9 cellular contexts compared by ENCODE assay signal in genomic region chr2:207423886-207424285, GRCh38.
DNase-seq lines count a peak whose midpoint lies in the region; ATAC-seq and TF ChIP-seq lines count a peak whose summit lies in the region.
"Had no signal": no experiment of that assay in that cellular context is flagged by ENCODE, and none has a peak within 500 bp of the region (broad histone marks: within the 10 kb centered on the region; RNA-seq: fewer than 3 reads in every experiment).

No MANE protein-coding gene starts in this region.

- H3K9me3 Mint-ChIP-seq in activated naive CD8-positive, alpha-beta T cell treated with anti-CD3 and anti-CD28 coated beads, Interleukin-2, amount 10 ng/mL, durations not matched to agents 7 days and 5 days, result peaks cover 12% of the 10 kb centered on the region

- intact Hi-C loops in uterus (cut with DNase I; ENCODE audit: low total_unique reads), result no loop called here

- H3K4me1 Mint-ChIP-seq in activated naive CD8-positive, alpha-beta T cell treated with anti-CD3 and anti-CD28 coated beads, Interleukin-2, amount 10 ng/mL, durations not matched to agents 7 days and 5 days, result peaks cover 10% of the 10 kb centered on the region

- peak; percentile 53 for DNase-seq in GM13976 (ENCODE audit: low spot score)
- DNase-seq in Kasumi-1 (lab: John Stamatoyannopoulos, UW), result peak; percentile 70 to 74
- DNase-seq in activated naive CD8-positive, alpha-beta T cell treated with anti-CD3 and anti-CD28 coated beads, Interleukin-2, amount 10 ng/mL, durations not matched to agents 7 days and 5 days, result peak; percentile 57
- DNase-seq in stimulated activated CD8-positive, alpha-beta memory T cell treated with anti-CD3 and anti-CD28 coated beads, Interleukin-4, amount 100 ng/mL, for 24 hours (ENCODE audit: low read depth), result peak; percentile 20
- no peak for DNase-seq in uterus
- DNase-seq in NCI-H446 treated with DMSO at 0.1 percent for 48 hours (lab: John Stamatoyannopoulos, UW), result no peak
- DNase-seq in NCI-H2107 treated with DMSO at 0.1 percent for 48 hours (lab: John Stamatoyannopoulos, UW; ENCODE audit: unreplicated experiment), result no peak

- ATAC-seq in GM21737 (IDR thresholded peaks at IDR 0.05; ENCODE audit: unreplicated experiment), result peak; percentile 88
- peak; percentile 92 for ATAC-seq in activated naive CD8-positive, alpha-beta T cell treated with anti-CD3 and anti-CD28 coated beads, Interleukin-2, amount 10 ng/mL, durations not matched to agents 7 days and 5 days (ENCODE audit: low read depth)
- ATAC-seq: Panc1 had no signal

- H3K4me3 ChIP-seq in uterus, result no peak overlapping the region

- TF ChIP-seq CTCF in GM13976 (IDR thresholded peaks at IDR 0.05; ENCODE audit: borderline replicate concordance, control extremely low read depth, extremely low read depth, insufficient read depth, missing control alignments), result no peak
- TF ChIP-seq CTCF in uterus (IDR thresholded peaks at IDR 0.05), result no peak

- H3K36me3 Mint-ChIP-seq in activated naive CD8-positive, alpha-beta T cell treated with anti-CD3 and anti-CD28 coated beads, Interleukin-2, amount 10 ng/mL, durations not matched to agents 7 days and 5 days, result peaks cover 5% of the 10 kb centered on the region

- H3K4me1 ChIP-seq in uterus, result no peaks in the 10 kb centered on the region

- no peaks in the 10 kb centered on the region for H3K36me3 ChIP-seq in uterus

- no peak overlapping the region for H3K27ac ChIP-seq in uterus

- no peak overlapping the region for H3K27ac Mint-ChIP-seq in activated naive CD8-positive, alpha-beta T cell treated with anti-CD3 and anti-CD28 coated beads, Interleukin-2, amount 10 ng/mL, durations not matched to agents 7 days and 5 days

- H3K9me3 ChIP-seq in uterus, result no peaks in the 10 kb centered on the region

- no peak for TF ChIP-seq POLR2A in uterus (IDR thresholded peaks at IDR 0.05)

- in situ Hi-C loops in GM13976 (cut with MboI; ENCODE audit: low sequenced_read_pairs, unreplicated experiment), result no loop called here

- POLR2A ChIA-PET in activated naive CD8-positive, alpha-beta T cell treated with anti-CD3 and anti-CD28 coated beads, Interleukin-2, amount 10 ng/mL, durations not matched to agents 7 days and 5 days (lab: Charles Lee), result interaction anchor here (0.9 to 1.2 kb wide), 2 partner anchors 9 to 258 kb away, joined by 3 read pairs; partner anchors contain the start of gene KLF7

- H3K27me3 Mint-ChIP-seq in activated naive CD8-positive, alpha-beta T cell treated with anti-CD3 and anti-CD28 coated beads, Interleukin-2, amount 10 ng/mL, durations not matched to agents 7 days and 5 days, result peaks cover 19% of the 10 kb centered on the region

- H3K27me3 ChIP-seq in uterus, result no peaks in the 10 kb centered on the region

- no peak overlapping the region for H3K4me3 Mint-ChIP-seq in activated naive CD8-positive, alpha-beta T cell treated with anti-CD3 and anti-CD28 coated beads, Interleukin-2, amount 10 ng/mL, durations not matched to agents 7 days and 5 days

Comparison
In these comparisons a context has a peak if more than half of its experiments do, and no peak if none do; other contexts are left out.
1. DNase-seq: peak in GM13976 (single experiment), Kasumi-1 (2 of 2), activated naive CD8-positive, alpha-beta T cell treated with anti-CD3 and anti-CD28 coated beads, Interleukin-2, amount 10 ng/mL, durations not matched to agents 7 days and 5 days (single experiment) and stimulated activated CD8-positive, alpha-beta memory T cell treated with anti-CD3 and anti-CD28 coated beads, Interleukin-4, amount 100 ng/mL, for 24 hours (single experiment); none in uterus (0 of 2), NCI-H446 treated with DMSO at 0.1 percent for 48 hours (single experiment) and NCI-H2107 treated with DMSO at 0.1 percent for 48 hours (single experiment).